Comparison of ENCODE assay signal across 9 cellular contexts in the genomic region with DNA sequence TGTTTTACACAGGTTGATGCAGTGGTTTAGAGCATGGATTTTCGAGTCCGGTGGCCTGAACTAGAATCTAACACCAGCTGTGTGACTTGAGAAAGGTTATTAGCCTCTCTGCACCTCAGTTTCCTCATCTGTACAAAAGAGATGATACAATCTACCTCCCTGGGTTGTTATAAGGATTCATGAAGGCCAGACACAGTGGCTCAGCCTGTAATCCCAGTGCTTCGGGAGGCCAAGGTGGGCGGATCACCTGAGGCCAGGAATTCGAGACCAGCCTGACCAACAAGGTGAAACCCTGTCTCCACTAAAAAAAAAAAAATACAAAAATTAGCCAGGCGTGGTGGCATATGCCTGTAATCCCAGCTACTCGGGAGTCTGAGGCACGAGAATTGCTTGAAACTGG. TPM values are rescaled to one million over a fixed set of nuclear protein-coding genes. Genes with fewer than 3 reads are reported as not detected.
DNase-seq lines count a peak whose midpoint lies in the region; ATAC-seq, FAIRE-seq and TF ChIP-seq lines count a peak whose summit lies in the region.
"Not testable (repeated sequence)": the region's sequence is repeated elsewhere in the genome, so short reads cannot be mapped to it uniquely, and the experiment has no call there.
"Had no signal": no experiment of that assay in that cellular context is flagged by ENCODE, and none has a peak within 500 bp of the region (broad histone marks: within the 10 kb centered on the region; RNA-seq: fewer than 3 reads in every experiment).

No MANE protein-coding gene starts in this region.

- H4K91ac ChIP-seq in H1 (replicated peaks; ENCODE audit: insufficient read length, low read length), result not testable (repeated sequence)

- TF ChIP-seq CTCF in HL-60 (IDR thresholded peaks at IDR 0.05; ENCODE audit: insufficient read depth, low read length); SU-DHL-6 (IDR thresholded peaks at IDR 0.05; ENCODE audit: insufficient read depth, low read length, poor library complexity, severe bottlenecking); H1 (IDR thresholded peaks at IDR 0.05; ENCODE audit: control extremely low read depth in 1 of 3, insufficient read depth in 1 of 3, low read depth in 1 of 3, low read length in 3 of 3); left ventricle myocardium inferior (IDR thresholded peaks at IDR 0.05; ENCODE audit: borderline replicate concordance); mesothelial cell of epicardium (IDR thresholded peaks at IDR 0.05; ENCODE audit: unreplicated experiment); gastrocnemius medialis (IDR thresholded peaks at IDR 0.05 in 4 of 5, conservative IDR thresholded peaks at IDR 0.05 in 1 of 5): not testable (repeated sequence)

- not testable (repeated sequence) for H3K79me1 ChIP-seq in H1 (ENCODE audit: low read depth, low read length)

- not testable (repeated sequence) for H3K9me3 Mint-ChIP-seq in mesothelial cell of epicardium

- not testable (repeated sequence) for H2AK5ac ChIP-seq in H1 (ENCODE audit: low read depth, low read length)

- H2AFZ ChIP-seq in SU-DHL-6 (ENCODE audit: low read depth, low read length, severe bottlenecking) (peak overlapping the region; percentile 73), H1 (ENCODE audit: low read length) (0 out of 2 replicates have a peak overlapping the region, but pooled peaks have one; percentile 91)

- TF ChIP-seq POLR2A in H1 (IDR thresholded peaks at IDR 0.05; ENCODE audit: control extremely low read depth in 1 of 2, low read depth in 2 of 2, low read length in 2 of 2); gastrocnemius medialis (IDR thresholded peaks at IDR 0.05): not testable (repeated sequence)

- H4K5ac ChIP-seq in H1 (ENCODE audit: insufficient read length, low read depth, low read length), result not testable (repeated sequence)

- not testable (repeated sequence) for ATAC-seq in gastrocnemius medialis

- not testable (repeated sequence) for TF ChIP-seq EP300 in H1 (IDR thresholded peaks at IDR 0.05; ENCODE audit: borderline replicate concordance in 1 of 2, low read depth in 2 of 2, low read length in 2 of 2)

- not testable (repeated sequence) for TF ChIP-seq RAD21 in H1 (IDR thresholded peaks at IDR 0.05 in 1 of 2, conservative IDR thresholded peaks at IDR 0.05 in 1 of 2; ENCODE audit: low read depth in 2 of 2, low read length in 2 of 2)

- H2BK20ac ChIP-seq in H1 (ENCODE audit: low read length), result not testable (repeated sequence)

- not testable (repeated sequence) for H3K4me3 Mint-ChIP-seq in mesothelial cell of epicardium

- not testable (repeated sequence) for H3K9me3 ChIP-seq in SU-DHL-6 (ENCODE audit: insufficient read depth, low read length); H1 (ENCODE audit: insufficient read depth in 2 of 2, low read depth in 1 of 2, low read length in 1 of 2); gastrocnemius medialis; thymus (ENCODE audit: control insufficient read depth)
- peaks cover 11% of the 10 kb centered on the region for H3K9me3 ChIP-seq in left ventricle myocardium inferior (replicated peaks)

- H3K27ac ChIP-seq in HL-60 (replicated peaks) (peak overlapping the region; percentile 81), left ventricle myocardium inferior (replicated peaks) (peak overlapping the region; percentile 69), gastrocnemius medialis (peak overlapping the region; percentile 53 to 71 (median 62)), thymus (ENCODE audit: low read depth) (peak overlapping the region; percentile 64)
- H3K27ac ChIP-seq in SU-DHL-6 (ENCODE audit: low read depth, low read length); H1 (ENCODE audit: low read depth, low read length): not testable (repeated sequence)

- not testable (repeated sequence) for H3K4me2 ChIP-seq in SU-DHL-6 (ENCODE audit: low read depth, low read length, poor library complexity, severe bottlenecking); H1 (ENCODE audit: insufficient read depth in 1 of 2, low read depth in 2 of 2, low read length in 2 of 2)

- H3K36me3 Mint-ChIP-seq in mesothelial cell of epicardium, result not testable (repeated sequence)

- H3K4me1 ChIP-seq in H1 (replicated peaks in 1 of 4; ENCODE audit: control insufficient read depth in 3 of 4, insufficient read depth in 4 of 4, low read length in 3 of 4) (peaks cover 2 to 12% (median 5%) of the 10 kb centered on the region in 4 experiments), left ventricle myocardium inferior (peaks cover 38% of the 10 kb centered on the region), gastrocnemius medialis (peaks cover 5 to 14% of the 10 kb centered on the region in 2 donors)
- not testable (repeated sequence) for H3K4me1 ChIP-seq in thymus (ENCODE audit: control insufficient read depth, insufficient read depth, low read length)

- POLR2A ChIA-PET in H1 (lab: Charles Lee; ENCODE audit: partially characterized antibody), result interaction anchor here (1.1 to 4.1 kb wide), 4 partner anchors 12 to 80 kb away, joined by 3 to 16 read pairs (median 8); no protein-coding TSS in a partner anchor

- H3K79me2 ChIP-seq in SU-DHL-6 (ENCODE audit: insufficient read depth, low read length); H1 (ENCODE audit: control insufficient read depth in 1 of 2, insufficient read depth in 2 of 2, low read length in 2 of 2): not testable (repeated sequence)

- H2BK5ac ChIP-seq in H1 (ENCODE audit: low read depth, low read length), result not testable (repeated sequence)

- not testable (repeated sequence) for H3K9me2 ChIP-seq in SU-DHL-6 (replicated peaks; ENCODE audit: insufficient read depth, low read length)

- 88% methylated on average over 8 of the region's 8 CpGs; no CpG with 5 or more reads in 1 of the 2 experiments for WGBS in H1 (ENCODE audit: extremely low coverage in 1 of 2, insufficient coverage in 1 of 2, insufficient read length in 1 of 2, insufficient replicate concordance in 2 of 2, low coverage in 1 of 2, low lambda C conversion rate in 2 of 2, missing lambda C conversion rate in 1 of 2), 2 experiments
- WGBS in thymus, result 97% methylated on average over 8 of the region's 8 CpGs

- H3K4me1 Mint-ChIP-seq in mesothelial cell of epicardium, result peaks cover 14% of the 10 kb centered on the region

- not testable (repeated sequence) for H3K56ac ChIP-seq in H1 (replicated peaks; ENCODE audit: insufficient read length, low read depth, low read length)

- H3F3A ChIP-seq in SU-DHL-6 (ENCODE audit: insufficient read depth), result not testable (repeated sequence)

- not testable (repeated sequence) for H3K27me3 ChIP-seq in HL-60 (ENCODE audit: insufficient read depth, poor library complexity, severe bottlenecking); SU-DHL-6 (ENCODE audit: low read length); H1 (replicated peaks in 1 of 4; ENCODE audit: control insufficient read depth in 3 of 4, extremely low read depth in 1 of 4, insufficient read depth in 3 of 4, low read length in 3 of 4); left ventricle myocardium inferior (ENCODE audit: low read depth); gastrocnemius medialis
- peaks cover 11% of the 10 kb centered on the region for H3K27me3 ChIP-seq in thymus (ENCODE audit: control insufficient read depth, insufficient read depth)

- H2BK15ac ChIP-seq in H1 (ENCODE audit: low read length), result not testable (repeated sequence)

- not testable (repeated sequence) for H4K20me1 ChIP-seq in SU-DHL-6 (ENCODE audit: low read depth, low read length); H1 (replicated peaks in 1 of 2; ENCODE audit: control insufficient read depth in 1 of 2, insufficient read depth in 2 of 2, low read length in 2 of 2)

- H3K27ac Mint-ChIP-seq in mesothelial cell of epicardium, result peak overlapping the region; percentile 91

- not testable (repeated sequence) for H3K4ac ChIP-seq in H1 (replicated peaks; ENCODE audit: insufficient read length, low read depth, low read length)

- intact Hi-C loops in left ventricle myocardium inferior (cut with micrococcal nuclease); gastrocnemius medialis (cut with DNase I; ENCODE audit: low total_unique reads): not testable (repeated sequence)

- not testable (repeated sequence) for H2BK120ac ChIP-seq in H1 (replicated peaks; ENCODE audit: low read depth, low read length)

- not testable (repeated sequence) for FAIRE-seq in H1 (lab: Jason Lieb, UNC)

- peak overlapping the region; percentile 10; the same call in 1 of the 2 replicates for H3K9ac ChIP-seq in SU-DHL-6 (ENCODE audit: low read length)
- not testable (repeated sequence) for H3K9ac ChIP-seq in H1 (replicated peaks in 1 of 4; ENCODE audit: extremely low read depth in 1 of 4, low read depth in 3 of 4, low read length in 3 of 4)

- H3K27me3 Mint-ChIP-seq in mesothelial cell of epicardium (ENCODE audit: low read depth), result not testable (repeated sequence)

- CTCF ChIA-PET in H1 (lab: Charles Lee; ENCODE audit: partially characterized antibody), result interaction anchor here (0.9 to 6.5 kb wide), 12 partner anchors 9 to 162 kb away, joined by 3 to 42 read pairs (median 4); no protein-coding TSS in a partner anchor

- H3K23ac ChIP-seq in H1 (ENCODE audit: insufficient read length), result not testable (repeated sequence)

- not testable (repeated sequence) for H4K8ac ChIP-seq in H1 (ENCODE audit: extremely low read depth, insufficient read depth, low read length)

- not testable (repeated sequence) for H3K18ac ChIP-seq in H1 (ENCODE audit: extremely low read depth, low read length)

- not testable (repeated sequence) for H3K36me3 ChIP-seq in SU-DHL-6 (ENCODE audit: low read length); H1 (ENCODE audit: control insufficient read depth in 2 of 4, insufficient read depth in 4 of 4, low read length in 3 of 4); gastrocnemius medialis; thymus (ENCODE audit: control insufficient read depth, insufficient read depth)
- peaks cover 11% of the 10 kb centered on the region for H3K36me3 ChIP-seq in left ventricle myocardium inferior

- DNase-seq in HL-60 (ENCODE audit: low read depth in 1 of 2, low spot score in 1 of 2); H1 (ENCODE audit: low read depth in 1 of 2, low spot score in 2 of 2); left ventricle myocardium inferior; mesothelial cell of epicardium (ENCODE audit: low spot score in 2 of 2, unreplicated experiment in 2 of 2); gastrocnemius medialis: not testable (repeated sequence)

- H3K14ac ChIP-seq in H1 (ENCODE audit: insufficient read length), result not testable (repeated sequence)

- in situ Hi-C loops in gastrocnemius medialis (cut with MboI; ENCODE audit: low sequenced_read_pairs in 4 of 4), result not testable (repeated sequence)

- H2BK12ac ChIP-seq in H1 (ENCODE audit: low read depth, low read length), result 0 out of 2 replicates have a peak overlapping the region, but pooled peaks have one; percentile 81

- not testable (repeated sequence) for H3K23me2 ChIP-seq in H1 (ENCODE audit: low read depth, low read length)

- H3K4me3 ChIP-seq in HL-60 (replicated peaks; ENCODE audit: insufficient read depth, low read length); SU-DHL-6 (ENCODE audit: insufficient read depth, low read length, poor library complexity, severe bottlenecking); H1 (ENCODE audit: extremely low read depth in 1 of 4, insufficient read depth in 2 of 4, low read depth in 3 of 4, low read length in 4 of 4); left ventricle myocardium inferior; gastrocnemius medialis; thymus (ENCODE audit: low read length): not testable (repeated sequence)

RNA-seq across cellular contexts. Expression of gene PLAU, which starts 8.5 kb away (rescaled TPM):
- 23.8 and 26.1 TPM in 2 replicates for total RNA-seq in H1 (2021; fragmentation: NEBNext Ultra II Directional; extraction: Animal tissue kit (Norgen Biotek cat#: 25700))
- polyA plus RNA-seq in H1 (2011; rRNA removed) (15.8 and 16.2 TPM in 2 replicates), thymus (20.3 TPM)
- 19.5 TPM for polyA plus RNA-seq in H1 (2011; cell fraction: cytosol; rRNA removed)
- polyA plus RNA-seq in H1 (2011; cell fraction: nucleus; rRNA removed), result 21.1 TPM
- polyA plus RNA-seq in H1 (2012, experiment 1 of 2), result 19.7 to 29.1 TPM (median 26.3 TPM) in 4 replicates
- 23.8 TPM for polyA plus RNA-seq in H1 (2012, experiment 2 of 2)
- 30.9 TPM for polyA plus RNA-seq in H1 (2013, experiment 1 of 2)
- 32.5 TPM for polyA plus RNA-seq in H1 (2013, experiment 2 of 2)
- 9.7 and 10.8 TPM in 2 replicates for polyA minus RNA-seq in H1 (2011; rRNA and poly(A)+ RNA removed)
- polyA minus RNA-seq in H1 (2011; cell fraction: cytosol; rRNA and poly(A)+ RNA removed), result 6.0 TPM
- polyA minus RNA-seq in H1 (2011; cell fraction: nucleus; rRNA and poly(A)+ RNA removed), result 4.4 TPM
- total RNA-seq in left ventricle myocardium inferior (4.9 TPM), mesothelial cell of epicardium (3.4 to 5.1 TPM (median 4.7 TPM) in 3 replicates), gastrocnemius medialis (1 to 10 TPM in 3 of 4 donors, under 1 TPM in 1; 0.83 to 5.0 (median 2.3) TPM)
- total RNA-seq: CD4-positive, alpha-beta T cell had no signal
- polyA plus RNA-seq: naive thymus-derived CD4-positive, alpha-beta T cell had no signal

RNA-seq across cellular contexts. Expression of gene CAMK2G, which starts 45.1 kb away (rescaled TPM):
- total RNA-seq in H1 (2021; fragmentation: NEBNext Ultra II Directional; extraction: Animal tissue kit (Norgen Biotek cat#: 25700)), result 29.9 and 31.7 TPM in 2 replicates
- 28.9 and 31.9 TPM in 2 replicates for polyA plus RNA-seq in H1 (2011; rRNA removed)
- polyA plus RNA-seq in H1 (2011; cell fraction: cytosol; rRNA removed), result 37.7 TPM
- polyA plus RNA-seq in H1 (2011; cell fraction: nucleus; rRNA removed), result 77.7 TPM
- polyA plus RNA-seq in H1 (2012, experiment 1 of 2), result 31.3 to 38.7 TPM (median 34.5 TPM) in 4 replicates
- polyA plus RNA-seq in H1 (2012, experiment 2 of 2), result 22.7 TPM
- 23.2 TPM for polyA plus RNA-seq in H1 (2013, experiment 1 of 2)
- polyA plus RNA-seq in H1 (2013, experiment 2 of 2), result 21.7 TPM
- 38.9 and 49.0 TPM in 2 replicates for polyA minus RNA-seq in H1 (2011; rRNA and poly(A)+ RNA removed)
- 20.9 TPM for polyA minus RNA-seq in H1 (2011; cell fraction: cytosol; rRNA and poly(A)+ RNA removed)
- polyA minus RNA-seq in H1 (2011; cell fraction: nucleus; rRNA and poly(A)+ RNA removed), result 32.5 TPM
- total RNA-seq in left ventricle myocardium inferior, result 12.5 TPM
- 27.3 to 28.3 TPM (median 27.8 TPM) in 3 replicates for total RNA-seq in mesothelial cell of epicardium
- 10 to 100 TPM; 48.6 to 67.5 (median 51.7) TPM for total RNA-seq in gastrocnemius medialis
- 17.2 TPM for polyA plus RNA-seq in thymus
